8 cellular contexts compared by ENCODE assay signal in genomic region chr17:41863074-41863843, GRCh38. TPM values are rescaled to one million over a fixed set of nuclear protein-coding genes. Genes with fewer than 3 reads are reported as not detected.
DNase-seq lines count a peak whose midpoint lies in the region; ATAC-seq and TF ChIP-seq lines count a peak whose summit lies in the region.

No MANE protein-coding gene starts in this region.

- H3K27ac Mint-ChIP-seq in H9 = no peak overlapping the region
- no peak overlapping the region for H3K27ac Mint-ChIP-seq in T-helper 2 cell treated with Interferon-gamma antibody and Interleukin-4, amounts not matched to agents 5 μg/mL and 100 μg/mL, for 36 hours

- H3K27me3 ChIP-seq in H9 (ENCODE audit: insufficient read depth, low read length) = no peaks in the 10 kb centered on the region

- peaks cover 2% of the 10 kb centered on the region for H3K79me1 ChIP-seq in H9 (ENCODE audit: insufficient read depth, low read depth, low read length, poor library complexity, severe bottlenecking)

- H3K4me2 ChIP-seq in H9 (ENCODE audit: insufficient read depth, insufficient read length, low read length) = peak overlapping the region; percentile 99

- peaks cover 18% of the 10 kb centered on the region for H3K23me2 ChIP-seq in H9 (ENCODE audit: insufficient read length, low read depth, low read length, poor library complexity, severe bottlenecking)

- no peak overlapping the region for H3K23ac ChIP-seq in H9 (ENCODE audit: insufficient read length, low read depth, low read length)

- H3K4ac ChIP-seq in H9 (ENCODE audit: low read depth, low read length) = no peak overlapping the region

- peaks cover 5% of the 10 kb centered on the region; the same call in 1 of the 2 replicates for H3K4me1 ChIP-seq in H9 (ENCODE audit: insufficient read depth, low read length)

- no peaks in the 10 kb centered on the region for H3K9me3 Mint-ChIP-seq in H9
- no peaks in the 10 kb centered on the region for H3K9me3 Mint-ChIP-seq in T-helper 2 cell treated with Interferon-gamma antibody and Interleukin-4, amounts not matched to agents 5 μg/mL and 100 μg/mL, for 36 hours

- no peak overlapping the region for H4K91ac ChIP-seq in H9 (ENCODE audit: insufficient read length, low read depth, low read length)

- peaks cover 26 to 31% of the 10 kb centered on the region in 2 experiments for H3K4me1 Mint-ChIP-seq in H9
- H3K4me1 Mint-ChIP-seq in T-helper 2 cell treated with Interferon-gamma antibody and Interleukin-4, amounts not matched to agents 5 μg/mL and 100 μg/mL, for 36 hours (ENCODE audit: low read depth) = peaks cover 30% of the 10 kb centered on the region

- no peak overlapping the region for H2BK20ac ChIP-seq in H9 (ENCODE audit: low read depth, low read length, poor library complexity, severe bottlenecking)

- WGBS in H9 (ENCODE audit: extremely low coverage, insufficient read length, low lambda C conversion rate) = no CpG with 5 or more reads among the region's 18 CpGs

- H3K9ac ChIP-seq in H9 (ENCODE audit: extremely low read depth, insufficient read length, low read length) = no peak overlapping the region

- no peak for ATAC-seq in HG03378 (IDR thresholded peaks at IDR 0.05; ENCODE audit: unreplicated experiment)
- no peak for ATAC-seq in sciatic nerve
- no peak for ATAC-seq in HG03432 (IDR thresholded peaks at IDR 0.05; ENCODE audit: unreplicated experiment)

- no peak overlapping the region for H3K4me3 Mint-ChIP-seq in H9
- no peak overlapping the region for H3K4me3 Mint-ChIP-seq in T-helper 2 cell treated with Interferon-gamma antibody and Interleukin-4, amounts not matched to agents 5 μg/mL and 100 μg/mL, for 36 hours

- intact Hi-C loops in sciatic nerve (cut with DNase I) = no loop called here

- no peaks in the 10 kb centered on the region for H3K9me3 ChIP-seq in H9 (ENCODE audit: control insufficient read depth, low read depth, low read length)

- H3K56ac ChIP-seq in H9 (ENCODE audit: insufficient read length, low read depth, low read length) = no peak overlapping the region

- H3K14ac ChIP-seq in H9 (ENCODE audit: insufficient read depth, low read length) = no peak overlapping the region

- H3K18ac ChIP-seq in H9 (ENCODE audit: insufficient read length, low read depth, low read length) = no peak overlapping the region

- H2BK12ac ChIP-seq in H9 (ENCODE audit: insufficient read length, low read depth, low read length) = no peak overlapping the region

- H4K20me1 ChIP-seq in H9 (ENCODE audit: control insufficient read depth, insufficient read depth, insufficient read length) = no peaks in the 10 kb centered on the region

- no peak overlapping the region for H4K8ac ChIP-seq in H9 (replicated peaks; ENCODE audit: insufficient read length, low read depth, low read length)

- no peak overlapping the region for H2BK15ac ChIP-seq in H9 (ENCODE audit: low read depth, low read length)

- no peaks in the 10 kb centered on the region for H3K27me3 Mint-ChIP-seq in H9 (ENCODE audit: low read depth)
- no peaks in the 10 kb centered on the region for H3K27me3 Mint-ChIP-seq in T-helper 2 cell treated with Interferon-gamma antibody and Interleukin-4, amounts not matched to agents 5 μg/mL and 100 μg/mL, for 36 hours (ENCODE audit: low read depth)

- peak overlapping the region; percentile 91 for H3K4me3 ChIP-seq in epithelial cell of esophagus (ENCODE audit: low read length)

- H2AK5ac ChIP-seq in H9 (ENCODE audit: insufficient read length, low read length) = no peak overlapping the region

- H3T11ph ChIP-seq in H9 (ENCODE audit: low read length) = no peak overlapping the region

- H4K5ac ChIP-seq in H9 (ENCODE audit: insufficient read length, low read depth, low read length) = no peak overlapping the region

- TF ChIP-seq CTCF in H9 (conservative IDR thresholded peaks at IDR 0.05) = no peak
- no peak for TF ChIP-seq CTCF in epithelial cell of esophagus (IDR thresholded peaks at IDR 0.05; ENCODE audit: insufficient read depth, low read depth, low read length, missing control alignments)

- no peak overlapping the region for H2AFZ ChIP-seq in H9 (ENCODE audit: low read length)

- H3K27ac ChIP-seq in H9 (ENCODE audit: insufficient read length, low read depth, low read length) = no peak overlapping the region

- peaks cover 9 to 20% (median 19%) of the 10 kb centered on the region in 3 experiments; a peak in 6 of 7 replicates for H3K36me3 Mint-ChIP-seq in H9 (ENCODE audit: insufficient read depth in 1 of 3, low read depth in 3 of 3)
- H3K36me3 Mint-ChIP-seq in T-helper 2 cell treated with Interferon-gamma antibody and Interleukin-4, amounts not matched to agents 5 μg/mL and 100 μg/mL, for 36 hours (ENCODE audit: low read depth) = peaks cover 21% of the 10 kb centered on the region

- H3K79me2 ChIP-seq in H9 (ENCODE audit: insufficient read depth, low read length) = peaks cover 13% of the 10 kb centered on the region; the same call in 1 of the 2 replicates

- H2BK120ac ChIP-seq in H9 (ENCODE audit: low read depth, low read length, poor library complexity, severe bottlenecking) = no peak overlapping the region

- DNase-seq in H9 (no peak), epithelial cell of esophagus (ENCODE audit: low read depth) (no peak), sciatic nerve (ENCODE audit: low spot score) (no peak), NCI-H2107 treated with DMSO at 0.1 percent for 48 hours (lab: John Stamatoyannopoulos, UW; ENCODE audit: unreplicated experiment) (no peak)
- DNase-seq in T-helper 2 cell treated with Interferon-gamma antibody and Interleukin-4, amounts not matched to agents 5 μg/mL and 100 μg/mL, for 36 hours (ENCODE audit: low spot score) = peak; percentile 43
- peak; percentile 22 for DNase-seq in stimulated activated CD4-positive, alpha-beta T cell treated with anti-CD3 and anti-CD28 coated beads, Interleukin-4, amount 100 ng/mL, for 24 hours

- no peak overlapping the region for H2BK5ac ChIP-seq in H9 (ENCODE audit: insufficient read length, low read length)

RNA-seq across cellular contexts. Expression of gene KLHL11, which starts 2.0 kb away (rescaled TPM):
- total RNA-seq in H9 (2021) (16.8 and 17.0 TPM in 2 replicates), sciatic nerve (16.0 TPM)

RNA-seq across cellular contexts. Expression of gene KLHL10, which starts 25.6 kb away (rescaled TPM):
- total RNA-seq in H9 (2021) = 0.22 and 0.46 TPM in 2 replicates
- not detected for total RNA-seq in sciatic nerve

RNA-seq across cellular contexts. Expression of gene NT5C3B, which starts 27.2 kb away (rescaled TPM):
- total RNA-seq in H9 (2021) (66.2 and 76.1 TPM in 2 replicates), sciatic nerve (34.6 TPM)

RNA-seq across cellular contexts. Expression of gene FKBP10, which starts 50.5 kb away (rescaled TPM):
- total RNA-seq in H9 (2021) = 166 TPM in 2 replicates
- 73.3 TPM for total RNA-seq in sciatic nerve

RNA-seq across cellular contexts. Expression of gene P3H4, which starts 51.5 kb away (rescaled TPM):
- total RNA-seq in H9 (2021) (22.9 and 24.0 TPM in 2 replicates), sciatic nerve (12.8 TPM)

Comparison
In these comparisons a context has a peak if more than half of its experiments do, and no peak if none do; other contexts are left out.
1. DNase-seq: peak in T-helper 2 cell treated with Interferon-gamma antibody and Interleukin-4, amounts not matched to agents 5 μg/mL and 100 μg/mL, for 36 hours (single experiment) and stimulated activated CD4-positive, alpha-beta T cell treated with anti-CD3 and anti-CD28 coated beads, Interleukin-4, amount 100 ng/mL, for 24 hours (single experiment); none in H9 (single experiment), epithelial cell of esophagus (single experiment), sciatic nerve (single experiment) and NCI-H2107 treated with DMSO at 0.1 percent for 48 hours (single experiment).